24 cellular contexts compared by ENCODE assay signal in the genomic region with DNA sequence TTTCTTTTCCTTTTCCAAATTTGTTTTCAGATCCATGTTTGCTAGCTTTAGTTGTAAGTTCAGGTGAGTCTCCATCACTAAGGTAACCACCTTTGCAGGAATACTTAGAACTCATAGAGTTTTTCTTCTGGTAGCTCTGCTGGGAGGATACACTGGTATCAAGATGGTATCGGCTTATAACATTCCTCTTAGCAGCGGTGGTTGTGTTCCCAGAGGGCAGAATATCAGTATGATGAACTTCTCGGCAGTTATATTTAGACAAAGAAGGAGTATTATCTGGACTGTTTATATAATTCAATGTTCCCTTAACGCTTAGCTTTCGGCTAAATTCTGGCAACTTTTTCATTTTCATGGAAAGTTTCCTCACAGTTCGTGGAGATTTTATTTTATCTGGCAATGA. TPM values are rescaled to one million over a fixed set of nuclear protein-coding genes. Genes with fewer than 3 reads are reported as not detected.
DNase-seq lines count a peak whose midpoint lies in the region; ATAC-seq, FAIRE-seq and TF ChIP-seq lines count a peak whose summit lies in the region.
"Had no signal": no experiment of that assay in that cellular context is flagged by ENCODE, and none has a peak within 500 bp of the region (broad histone marks: within the 10 kb centered on the region; RNA-seq: fewer than 3 reads in every experiment).

No MANE protein-coding gene starts in this region.

- TF ChIP-seq POLR2A in sigmoid colon (IDR thresholded peaks at IDR 0.05), result no peak

- TF ChIP-seq EP300 in sigmoid colon (IDR thresholded peaks at IDR 0.05), result no peak

- H3K9me3 ChIP-seq in right atrium auricular region, result no peaks in the 10 kb centered on the region
- H3K9me3 ChIP-seq in sigmoid colon, result no peaks in the 10 kb centered on the region
- no peaks in the 10 kb centered on the region for H3K9me3 ChIP-seq in A673 (ENCODE audit: low read depth, low read length, poor library complexity, severe bottlenecking)
- H3K9me3 ChIP-seq: Peyer's patch had no signal

- H3K4me3 ChIP-seq in right atrium auricular region (no peak overlapping the region), sigmoid colon (peak overlapping the region in 1 of 4 donors; percentile 3), A673 (ENCODE audit: low read depth, low read length, poor library complexity, severe bottlenecking) (no peak overlapping the region)
- H3K4me3 ChIP-seq: GM23248, Peyer's patch had no signal

- peaks cover 14% of the 10 kb centered on the region for H3K4me1 Mint-ChIP-seq in stimulated activated naive CD8-positive, alpha-beta T cell treated with anti-CD3 and anti-CD28 coated beads, Interleukin-15, amount 100 ng/mL, for 72 hours
- H3K4me1 Mint-ChIP-seq: H9 had no signal

- POLR2A ChIA-PET in A673 (lab: Charles Lee; ENCODE audit: low non-redundant PET), result no interaction called here

- H3K27me3 Mint-ChIP-seq in stimulated activated naive CD8-positive, alpha-beta T cell treated with anti-CD3 and anti-CD28 coated beads, Interleukin-15, amount 100 ng/mL, for 72 hours, result no peaks in the 10 kb centered on the region
- H3K27me3 Mint-ChIP-seq: CD8-positive, alpha-beta memory T cell had no signal

- BruUV-seq in A673 (replicated peaks; lab: Mats Ljungman, UMichigan), result no TSS peak

- H3K9me3 Mint-ChIP-seq in stimulated activated naive CD8-positive, alpha-beta T cell treated with anti-CD3 and anti-CD28 coated beads, Interleukin-15, amount 100 ng/mL, for 72 hours, result no peaks in the 10 kb centered on the region
- H3K9me3 Mint-ChIP-seq: CD8-positive, alpha-beta memory T cell; HFFc6 had no signal

- no peak for TF ChIP-seq CTCF in right atrium auricular region (IDR thresholded peaks at IDR 0.05)
- TF ChIP-seq CTCF in sigmoid colon (IDR thresholded peaks at IDR 0.05), result no peak
- no peak for TF ChIP-seq CTCF in A673 (conservative IDR thresholded peaks at IDR 0.05; ENCODE audit: low read depth, low read length)

- H3K27ac ChIP-seq in right atrium auricular region, result peak overlapping the region; percentile 46 to 66
- H3K27ac ChIP-seq in sigmoid colon, result peak overlapping the region; percentile 4 to 64 (median 48)
- H3K27ac ChIP-seq in A673 (ENCODE audit: low read depth, low read length, poor library complexity, severe bottlenecking), result no peak overlapping the region
- H3K27ac ChIP-seq: C4-2B, GM23248 had no signal

- H3K4me1 ChIP-seq in right atrium auricular region (peaks cover 0 to 9% of the 10 kb centered on the region in 2 donors), sigmoid colon (peaks cover 0 to 57% (median 39%) of the 10 kb centered on the region in 4 donors), A673 (ENCODE audit: insufficient read depth, low read length, poor library complexity, severe bottlenecking) (no peaks in the 10 kb centered on the region)
- H3K4me1 ChIP-seq: Peyer's patch had no signal

- WGBS in sigmoid colon, 2 donors, result 84 to 90% methylated on average over 6 of the region's 6 CpGs

- no peak overlapping the region for H3K27ac Mint-ChIP-seq in stimulated activated naive CD8-positive, alpha-beta T cell treated with anti-CD3 and anti-CD28 coated beads, Interleukin-15, amount 100 ng/mL, for 72 hours
- H3K27ac Mint-ChIP-seq: CD8-positive, alpha-beta memory T cell; H9; HFFc6 had no signal

- H3K4me3 Mint-ChIP-seq in stimulated activated naive CD8-positive, alpha-beta T cell treated with anti-CD3 and anti-CD28 coated beads, Interleukin-15, amount 100 ng/mL, for 72 hours, result no peak overlapping the region
- H3K4me3 Mint-ChIP-seq: CD8-positive, alpha-beta memory T cell; H9; HFFc6 had no signal

- no peak for DNase-seq in GM19239 (ENCODE audit: insufficient read length, low spot score)
- DNase-seq in fibroblast of peridontal ligament (ENCODE audit: extremely low read depth), result peak; percentile 16
- no peak for DNase-seq in right atrium auricular region (ENCODE audit: low spot score)
- no peak for DNase-seq in sigmoid colon
- DNase-seq in dermis blood vessel endothelial cell, result no peak
- DNase-seq in stimulated activated naive CD8-positive, alpha-beta T cell treated with anti-CD3 and anti-CD28 coated beads, Interleukin-15, amount 100 ng/mL, for 72 hours, result no peak
- no peak for DNase-seq in activated CD4-positive, CD25-positive, alpha-beta regulatory T cell treated with anti-CD3 and anti-CD28 coated beads, Interleukin-2, amount 50 U/mL, for 72 hours
- DNase-seq in A673 (ENCODE audit: low spot score), result no peak
- DNase-seq: Calu3; CD8-positive, alpha-beta memory T cell; GDM1; GM23248; H9; HFFc6; Karpas-422; NCI-H1694; NCI-H2081; NCI-H2171; NCI-H345; NCI-H524 treated with DMSO at 0.1 percent for 48 hours; NCI-H82; Peyer's patch had no signal

- FAIRE-seq in GM19239 (lab: Jason Lieb, UNC), result peak; percentile 8
- FAIRE-seq: GM18507 had no signal

- no peaks in the 10 kb centered on the region for H3K36me3 ChIP-seq in right atrium auricular region
- H3K36me3 ChIP-seq in sigmoid colon, result peaks cover 0 to 14% (median 7%) of the 10 kb centered on the region in 4 donors
- H3K36me3 ChIP-seq in A673 (ENCODE audit: insufficient read depth, low read length, poor library complexity, severe bottlenecking), result peaks cover 5% of the 10 kb centered on the region

- intact Hi-C loops in sigmoid colon (cut with DNase I) (no loop called here), A673 (cut with micrococcal nuclease; ENCODE audit: unreplicated experiment) (no loop called here)

- ATAC-seq in stimulated activated naive CD8-positive, alpha-beta T cell treated with anti-CD3 and anti-CD28 coated beads, Interleukin-15, amount 100 ng/mL, for 72 hours, result no peak

- no peaks in the 10 kb centered on the region for H3K27me3 ChIP-seq in right atrium auricular region
- H3K27me3 ChIP-seq in sigmoid colon, result no peaks in the 10 kb centered on the region
- no peaks in the 10 kb centered on the region for H3K27me3 ChIP-seq in A673 (replicated peaks; ENCODE audit: insufficient read depth, low read depth, low read length, poor library complexity)
- H3K27me3 ChIP-seq: Peyer's patch had no signal

- CTCF ChIA-PET in A673 (lab: Charles Lee), result no interaction called here

RNA-seq across cellular contexts. Expression of a gene that starts 18.1 kb away (rescaled TPM):
- total RNA-seq in right atrium auricular region, result 10 to 100 TPM; 15.4 to 21.8 TPM
- 10 to 100 TPM; 39.3 to 87.3 (median 54.6) TPM for total RNA-seq in sigmoid colon
- 1 to 10 TPM in 2 of 3 donors, under 1 TPM in 1; 0.46 to 2.4 (median 1.2) TPM for polyA plus RNA-seq in sigmoid colon
- total RNA-seq in dermis blood vessel endothelial cell, result 4.8 and 5.6 TPM in 2 replicates
- 10.4 and 10.9 TPM in 2 replicates for total RNA-seq in A673 (2021)
